18 cellular contexts compared by ENCODE assay signal in genomic region chr3:175308105-175308504, GRCh38.
DNase-seq lines count a peak whose midpoint lies in the region; ATAC-seq and TF ChIP-seq lines count a peak whose summit lies in the region.
"Had no signal": no experiment of that assay in that cellular context is flagged by ENCODE, and none has a peak within 500 bp of the region (broad histone marks: within the 10 kb centered on the region; RNA-seq: fewer than 3 reads in every experiment).

No MANE protein-coding gene starts in this region.

- no peaks in the 10 kb centered on the region for H3K9me2 ChIP-seq in GM23248 (ENCODE audit: insufficient read depth)

- no peak overlapping the region for H3K4me3 ChIP-seq in GM23248
- no peak overlapping the region for H3K4me3 ChIP-seq in SJCRH30
- H3K4me3 ChIP-seq: thoracic aorta had no signal

- no peaks in the 10 kb centered on the region for H3K36me3 ChIP-seq in GM23248 (ENCODE audit: low read depth)
- no peaks in the 10 kb centered on the region for H3K36me3 ChIP-seq in SJCRH30
- H3K36me3 ChIP-seq: breast epithelium, heart right ventricle, thoracic aorta had no signal

- no peak overlapping the region for H3K4me3 Mint-ChIP-seq in nephron
- H3K4me3 Mint-ChIP-seq: activated CD4-positive, alpha-beta T cell treated with anti-CD3 and anti-CD28 coated beads, Interleukin-2, amount 10 ng/mL, durations not matched to agents 24 days and 14 days; activated naive CD8-positive, alpha-beta T cell; CD8-positive, alpha-beta T cell had no signal

- WGBS in GM23248 (ENCODE audit: low coverage in 1 of 2, low lambda C conversion rate in 2 of 2, missing lambda C conversion rate in 2 of 2), 2 experiments: 92 to 93% methylated on average over 7 of the region's 7 CpGs

- H3K79me2 ChIP-seq in GM23248 (ENCODE audit: insufficient read depth): no peaks in the 10 kb centered on the region

- H3K9me3 Mint-ChIP-seq in nephron: no peaks in the 10 kb centered on the region
- H3K9me3 Mint-ChIP-seq: activated CD4-positive, alpha-beta T cell treated with anti-CD3 and anti-CD28 coated beads, Interleukin-2, amount 10 ng/mL, durations not matched to agents 24 days and 14 days; CD8-positive, alpha-beta T cell had no signal

- no peaks in the 10 kb centered on the region for H4K20me1 ChIP-seq in GM23248 (ENCODE audit: insufficient read depth)

- DNase-seq in GM23248 (no peak), NCI-H146 (lab: John Stamatoyannopoulos, UW) (peak; percentile 9), GF-D8 (lab: John Stamatoyannopoulos, UW) (no peak), SJCRH30 (no peak), pons (ENCODE audit: low spot score) (no peak)
- DNase-seq: activated CD4-positive, alpha-beta T cell treated with anti-CD3 and anti-CD28 coated beads, Interleukin-2, amount 10 ng/mL, durations not matched to agents 24 days and 14 days; CD8-positive, alpha-beta T cell; dorsolateral prefrontal cortex; heart right ventricle; left cardiac atrium; NCI-H1092; NCI-H345; stimulated activated CD4-positive, alpha-beta T cell treated with anti-CD3 and anti-CD28 coated beads, Interleukin-4, amount 100 ng/mL, for 24 hours had no signal

- peaks cover 19% of the 10 kb centered on the region for H3K4me1 Mint-ChIP-seq in nephron
- H3K4me1 Mint-ChIP-seq: activated CD4-positive, alpha-beta T cell treated with anti-CD3 and anti-CD28 coated beads, Interleukin-2, amount 10 ng/mL, durations not matched to agents 24 days and 14 days had no signal

- in situ Hi-C loops in GM23248 (cut with MboI): no loop called here

- H3K9ac ChIP-seq in GM23248: no peak overlapping the region

- H3K27me3 Mint-ChIP-seq in nephron (ENCODE audit: low read depth): no peaks in the 10 kb centered on the region
- H3K27me3 Mint-ChIP-seq: activated CD4-positive, alpha-beta T cell treated with anti-CD3 and anti-CD28 coated beads, Interleukin-2, amount 10 ng/mL, durations not matched to agents 24 days and 14 days; activated naive CD8-positive, alpha-beta T cell had no signal

- H3K4me1 ChIP-seq in GM23248 (ENCODE audit: insufficient read depth) (no peaks in the 10 kb centered on the region), SJCRH30 (no peaks in the 10 kb centered on the region; the same call in 1 of the 2 replicates)
- H3K4me1 ChIP-seq: breast epithelium had no signal

- no peak overlapping the region for H3K4me2 ChIP-seq in GM23248 (ENCODE audit: unreplicated experiment)

- H3F3A ChIP-seq in GM23248 (ENCODE audit: insufficient read depth): no peaks in the 10 kb centered on the region

- peak; percentile 35 for ATAC-seq in GM18511 (IDR thresholded peaks at IDR 0.05; ENCODE audit: unreplicated experiment)
- ATAC-seq: CD8-positive, alpha-beta T cell; heart right ventricle; left cardiac atrium had no signal

- H3K27ac Mint-ChIP-seq in nephron: peak overlapping the region; percentile 64 to 82 (median 66)
- H3K27ac Mint-ChIP-seq: activated CD4-positive, alpha-beta T cell treated with anti-CD3 and anti-CD28 coated beads, Interleukin-2, amount 10 ng/mL, durations not matched to agents 24 days and 14 days; activated naive CD8-positive, alpha-beta T cell; CD8-positive, alpha-beta T cell had no signal

- H3K27me3 ChIP-seq in GM23248 (replicated peaks; ENCODE audit: insufficient read depth): no peaks in the 10 kb centered on the region
- H3K27me3 ChIP-seq in SJCRH30: no peaks in the 10 kb centered on the region
- H3K27me3 ChIP-seq: breast epithelium, dorsolateral prefrontal cortex, heart right ventricle had no signal

- no peak for TF ChIP-seq CTCF in nephron (IDR thresholded peaks at IDR 0.05; ENCODE audit: unreplicated experiment in 3 of 3)

- peak overlapping the region; percentile 30; the same call in 1 of the 2 replicates for H2AFZ ChIP-seq in GM23248

- no peaks in the 10 kb centered on the region for H3K9me3 ChIP-seq in GM23248 (ENCODE audit: low read depth)
- H3K9me3 ChIP-seq in SJCRH30 (replicated peaks): no peaks in the 10 kb centered on the region
- H3K9me3 ChIP-seq: breast epithelium, thoracic aorta had no signal

- H3K27ac ChIP-seq in GM23248 (no peak overlapping the region), SJCRH30 (no peak overlapping the region)
- H3K27ac ChIP-seq: breast epithelium, dorsolateral prefrontal cortex, heart right ventricle, thoracic aorta had no signal

- no peaks in the 10 kb centered on the region for H3K36me3 Mint-ChIP-seq in nephron (ENCODE audit: low read depth)
- H3K36me3 Mint-ChIP-seq: activated naive CD8-positive, alpha-beta T cell; CD8-positive, alpha-beta T cell had no signal
